8 cellular contexts compared by ENCODE assay signal in genomic region chr2:177241771-177242135, GRCh38. TPM values are rescaled to one million over a fixed set of nuclear protein-coding genes. Genes with fewer than 3 reads are reported as not detected.
A peak's percentile ranks its signal among the peaks of the same experiment; 100 is the strongest.
DNase-seq lines count a peak whose midpoint lies in the region; ATAC-seq and TF ChIP-seq lines count a peak whose summit lies in the region.

No MANE protein-coding gene starts in this region.

- no peaks in the 10 kb centered on the region for H3K27me3 Mint-ChIP-seq in WTC11 (ENCODE audit: low read depth)

- H3K36me3 Mint-ChIP-seq in WTC11: no peaks in the 10 kb centered on the region

- peak overlapping the region; percentile 98 for H3K27ac ChIP-seq in GM23248

- POLR2A ChIA-PET in WTC11 (lab: Charles Lee): no interaction called here

- peak overlapping the region; percentile 61 for H3K4me3 ChIP-seq in GM23248
- H3K4me3 ChIP-seq in fibroblast of pulmonary artery (replicated peaks; ENCODE audit: low read depth, low read length): peak overlapping the region; percentile 36
- H3K4me3 ChIP-seq in skeletal muscle satellite cell (ENCODE audit: low read length): peak overlapping the region; percentile 52

- CTCF ChIA-PET in WTC11 (lab: Charles Lee): interaction anchor here (0.8 to 1.2 kb wide), 2 partner anchors 43 to 77 kb away, joined by 4 read pairs; no protein-coding TSS in a partner anchor

- peaks cover 89% of the 10 kb centered on the region for H3F3A ChIP-seq in GM23248 (ENCODE audit: insufficient read depth)

- H3K9me2 ChIP-seq in GM23248 (ENCODE audit: insufficient read depth): no peaks in the 10 kb centered on the region

- H3K9me3 Mint-ChIP-seq in WTC11: no peaks in the 10 kb centered on the region

- in situ Hi-C loops in GM23248 (cut with MboI): no loop called here

- no peak overlapping the region for H3K4me3 Mint-ChIP-seq in WTC11

- H3K4me1 ChIP-seq in GM23248 (ENCODE audit: insufficient read depth) (peaks cover 82% of the 10 kb centered on the region), skeletal muscle satellite cell (ENCODE audit: control insufficient read depth, insufficient read depth, low read length) (peaks cover 72% of the 10 kb centered on the region)

- H3K4me2 ChIP-seq in GM23248 (ENCODE audit: unreplicated experiment): peak overlapping the region; percentile 82
- H3K4me2 ChIP-seq in skeletal muscle satellite cell (ENCODE audit: low read length): peak overlapping the region; percentile 77

- peaks cover 63% of the 10 kb centered on the region for H3K4me1 Mint-ChIP-seq in WTC11

- H3K27me3 ChIP-seq in GM23248 (replicated peaks; ENCODE audit: insufficient read depth) (no peaks in the 10 kb centered on the region), skeletal muscle satellite cell (ENCODE audit: control insufficient read depth, insufficient read depth, low read length) (no peaks in the 10 kb centered on the region)

- H3K79me2 ChIP-seq in GM23248 (ENCODE audit: insufficient read depth): peaks cover 98% of the 10 kb centered on the region

- no peak overlapping the region for H2AFZ ChIP-seq in GM23248

- H3K36me3 ChIP-seq in GM23248 (ENCODE audit: low read depth) (0 out of 2 replicates have a peak, but pooled peaks cover 4% of the 10 kb centered on the region), skeletal muscle satellite cell (ENCODE audit: insufficient read depth, low read length) (peaks cover 3% of the 10 kb centered on the region)

- H3K9ac ChIP-seq in GM23248: peak overlapping the region; percentile 82
- H3K9ac ChIP-seq in skeletal muscle satellite cell (ENCODE audit: low read depth, low read length): peak overlapping the region; percentile 74

- peak overlapping the region; percentile 71 for H3K27ac Mint-ChIP-seq in WTC11

- H4K20me1 ChIP-seq in GM23248 (ENCODE audit: insufficient read depth): peaks cover 9% of the 10 kb centered on the region; the same call in 1 of the 2 replicates

- no peak for ATAC-seq in WTC11
- no peak for ATAC-seq in HG03280 (IDR thresholded peaks at IDR 0.05; ENCODE audit: unreplicated experiment)
- no peak for ATAC-seq in GM21381 (IDR thresholded peaks at IDR 0.05; ENCODE audit: unreplicated experiment)

- TF ChIP-seq CTCF in WTC11 (IDR thresholded peaks at IDR 0.05): no peak
- TF ChIP-seq CTCF in fibroblast of pulmonary artery (IDR thresholded peaks at IDR 0.05; ENCODE audit: low read length, missing control alignments): no peak

- H3K9me3 ChIP-seq in GM23248 (ENCODE audit: low read depth) (no peaks in the 10 kb centered on the region), skeletal muscle satellite cell (replicated peaks; ENCODE audit: low read length) (no peaks in the 10 kb centered on the region)

- WGBS in GM23248 (ENCODE audit: low coverage in 1 of 2, low lambda C conversion rate in 2 of 2, missing lambda C conversion rate in 2 of 2), 2 experiments: 23 to 29% methylated on average over 1 of the region's 1 CpG

- DNase-seq in GM23248 (peak; percentile 66), WTC11 (ENCODE audit: low spot score) (no peak), fibroblast of pulmonary artery (ENCODE audit: low read depth) (no peak), cerebellum (ENCODE audit: low spot score) (no peak), NCI-H82 treated with DMSO at 0.1 percent for 48 hours (lab: John Stamatoyannopoulos, UW; ENCODE audit: unreplicated experiment) (no peak)

TF ChIP-seq in WTC11, 78 proteins besides CTCF, POLR2A, EP300 and RAD21:
- TF ChIP-seq ZNF425 (CRISPR knock-in tag; conservative IDR thresholded peaks at IDR 0.05) (no peak), HMGA2 (CRISPR knock-in tag; IDR thresholded peaks at IDR 0.05) (no peak), IRF2 (CRISPR knock-in tag; IDR thresholded peaks at IDR 0.05; ENCODE audit: borderline replicate concordance, low read depth) (no peak), KAT7 (CRISPR knock-in tag; IDR thresholded peaks at IDR 0.05; ENCODE audit: borderline replicate concordance) (no peak), OVOL2 (CRISPR knock-in tag; IDR thresholded peaks at IDR 0.05; ENCODE audit: borderline replicate concordance) (no peak), MYBL2 (CRISPR knock-in tag; IDR thresholded peaks at IDR 0.05) (no peak), NR2C2 (CRISPR knock-in tag; IDR thresholded peaks at IDR 0.05) (no peak), MXD4 (CRISPR knock-in tag; IDR thresholded peaks at IDR 0.05; ENCODE audit: borderline replicate concordance) (no peak), FOXK1 (CRISPR knock-in tag; IDR thresholded peaks at IDR 0.05) (no peak), NR3C1 (CRISPR knock-in tag; conservative IDR thresholded peaks at IDR 0.05; ENCODE audit: low read depth) (no peak)

RNA-seq across cellular contexts. Expression of gene NFE2L2, which starts 22.8 kb away (rescaled TPM):
- 62.0 and 77.4 TPM in 2 replicates for total RNA-seq in GM23248 (2014; rRNA removed; shearing (Covaris generic))
- 116 and 123 TPM in 2 replicates for polyA plus RNA-seq in GM23248 (2016; fragmentation: Nextera tagmentation; extraction: Ambion mirVana)
- total RNA-seq in WTC11 (2021): 21.4 to 26.3 TPM (median 22.7 TPM) in 3 replicates
- 40.4 and 47.1 TPM in 2 replicates for total RNA-seq in skeletal muscle satellite cell (2012; rRNA removed)
- total RNA-seq in cerebellum: 21.1 TPM

RNA-seq across cellular contexts. Expression of gene HNRNPA3, which starts 29.2 kb away (rescaled TPM):
- total RNA-seq in GM23248 (2014; rRNA removed; shearing (Covaris generic)): 15.0 and 19.7 TPM in 2 replicates
- 47.1 and 51.0 TPM in 2 replicates for polyA plus RNA-seq in GM23248 (2016; fragmentation: Nextera tagmentation; extraction: Ambion mirVana)
- 367 to 406 TPM (median 379 TPM) in 3 replicates for total RNA-seq in WTC11 (2021)
- 31.5 and 36.2 TPM in 2 replicates for total RNA-seq in skeletal muscle satellite cell (2012; rRNA removed)
- total RNA-seq in cerebellum: 110 TPM
